In genomic region chr20:51660741-51661608, GRCh38 we compare ENCODE assay signal across 9 cellular contexts.
DNase-seq lines count a peak whose midpoint lies in the region; ATAC-seq, FAIRE-seq and TF ChIP-seq lines count a peak whose summit lies in the region.
"Had no signal": no experiment of that assay in that cellular context is flagged by ENCODE, and none has a peak within 500 bp of the region (broad histone marks: within the 10 kb centered on the region; RNA-seq: fewer than 3 reads in every experiment).

No MANE protein-coding gene starts in this region.

- H3K9me3 ChIP-seq in A549: no peaks in the 10 kb centered on the region
- H3K9me3 ChIP-seq in adipocyte (ENCODE audit: control insufficient read depth, low read length): no peaks in the 10 kb centered on the region
- no peaks in the 10 kb centered on the region for H3K9me3 ChIP-seq in effector memory CD4-positive, alpha-beta T cell (ENCODE audit: control insufficient read depth, low read length)

- POLR2A ChIA-PET in A549 (lab: Yijun Ruan, JAX): interaction anchor here (0.6 to 0.8 kb wide), 2 partner anchors 89 to 100 kb away, joined by 3 read pairs; no protein-coding TSS in a partner anchor

- peaks cover 39% of the 10 kb centered on the region for H3K36me3 ChIP-seq in adipocyte (ENCODE audit: control insufficient read depth, insufficient read depth, low read length, severe bottlenecking)
- no peaks in the 10 kb centered on the region for H3K36me3 ChIP-seq in effector memory CD4-positive, alpha-beta T cell (ENCODE audit: control insufficient read depth, insufficient read depth, low read length)

- no peak for FAIRE-seq in A549 (lab: Jason Lieb, UNC)

- no peak for TF ChIP-seq CTCF in A549 (IDR thresholded peaks at IDR 0.05)

- H3K27me3 ChIP-seq in adipocyte (replicated peaks; ENCODE audit: control insufficient read depth, insufficient read depth, low read length): no peaks in the 10 kb centered on the region
- H3K27me3 ChIP-seq in effector memory CD4-positive, alpha-beta T cell (replicated peaks; ENCODE audit: control insufficient read depth, insufficient read depth, low read length, poor library complexity, severe bottlenecking): no peaks in the 10 kb centered on the region

- 24% methylated on average over 6 of the region's 6 CpGs for WGBS in A549 (ENCODE audit: missing lambda C conversion rate)

- peak overlapping the region; percentile 66 to 86 for H3K27ac ChIP-seq in A549
- no peak overlapping the region for H3K27ac ChIP-seq in effector memory CD4-positive, alpha-beta T cell (ENCODE audit: insufficient read depth, low read length, poor library complexity, severe bottlenecking)

- H3K4me2 ChIP-seq in A549: peak overlapping the region; percentile 57

- CTCF ChIA-PET in A549 (lab: Yijun Ruan, JAX): interaction anchor here (0.6 to 1.9 kb wide), 6 partner anchors 21 to 1482 kb away, joined by 3 to 8 read pairs (median 4); no protein-coding TSS in a partner anchor

- TF ChIP-seq POLR2A in A549 (IDR thresholded peaks at IDR 0.05; ENCODE audit: low read length): no peak

- no peak for TF ChIP-seq EP300 in A549 (IDR thresholded peaks at IDR 0.05)

- H3K4me1 ChIP-seq in A549: peaks cover 43% of the 10 kb centered on the region
- peaks cover 28% of the 10 kb centered on the region for H3K4me1 ChIP-seq in adipocyte (ENCODE audit: control insufficient read depth, insufficient read depth, low read length)
- peaks cover 5% of the 10 kb centered on the region for H3K4me1 ChIP-seq in effector memory CD4-positive, alpha-beta T cell (ENCODE audit: control insufficient read depth, insufficient read depth, low read length, poor library complexity, severe bottlenecking)

- H3K4me3 ChIP-seq in A549: no peak overlapping the region
- no peak overlapping the region for H3K4me3 ChIP-seq in adipocyte (ENCODE audit: low read length)
- H3K4me3 ChIP-seq in effector memory CD4-positive, alpha-beta T cell (ENCODE audit: insufficient read depth, low read depth, low read length, poor library complexity, severe bottlenecking): no peak overlapping the region

- peak in 1 of 2 experiments; percentile 31 for DNase-seq in A549 (ENCODE audit: low read depth in 1 of 2, low spot score in 1 of 2)
- DNase-seq in HCEC 1CT: peak; percentile 94
- peak; percentile 77 for DNase-seq in adipocyte (ENCODE audit: low read depth)
- peak; percentile 75 for DNase-seq in hepatic stellate cell (ENCODE audit: low spot score)
- DNase-seq in NCI-H510A treated with DMSO at 0.1 percent for 48 hours (lab: John Stamatoyannopoulos, UW): no peak
- DNase-seq in effector memory CD4-positive, alpha-beta T cell: no peak
- DNase-seq: NCI-H146 had no signal

- H3K9ac ChIP-seq in adipocyte (ENCODE audit: low read length): peak overlapping the region; percentile 52

- ATAC-seq in A549: peak; percentile 36 to 58; a peak in 3 of 6 replicates
- ATAC-seq in HG03039 (IDR thresholded peaks at IDR 0.05; ENCODE audit: unreplicated experiment): no peak
- ATAC-seq in HG03354 (IDR thresholded peaks at IDR 0.05; ENCODE audit: poor library complexity, severe bottlenecking, unreplicated experiment): no peak

- TF ChIP-seq RAD21 in A549 (conservative IDR thresholded peaks at IDR 0.05 in 1 of 2, IDR thresholded peaks at IDR 0.05 in 1 of 2): no peak

TF ChIP-seq in A549, 52 proteins besides CTCF, POLR2A, EP300 and RAD21:
- peak; percentile 43; the same call in 1 of the 2 replicates for TF ChIP-seq FOSL2 (IDR thresholded peaks at IDR 0.05)
- TF ChIP-seq FOSL2 (CRISPR knock-in tag; IDR thresholded peaks at IDR 0.05): no peak
- TF ChIP-seq ZC3H11A (IDR thresholded peaks at IDR 0.05): no peak
- peak in 1 of 2 experiments; percentile 7; a peak in 1 of 5 replicates for TF ChIP-seq JUN (IDR thresholded peaks at IDR 0.05)
- TF ChIP-seq EHMT2 (IDR thresholded peaks at IDR 0.05; ENCODE audit: low read depth): no peak

Comparison
In these comparisons a context has a peak if more than half of its experiments do, and no peak if none do; other contexts are left out.
1. ATAC-seq: peak in A549 (2 of 2); none in HG03039 (single experiment) and HG03354 (single experiment).
2. DNase-seq: peak in HCEC 1CT (single experiment), adipocyte (single experiment) and hepatic stellate cell (single experiment); none in NCI-H510A treated with DMSO at 0.1 percent for 48 hours (single experiment) and effector memory CD4-positive, alpha-beta T cell (0 of 3).